In genomic region chr17:42866631-42867575, GRCh38 we compare ENCODE assay signal across 1 cellular context.
TF ChIP-seq lines count a peak whose summit lies in the region.

No MANE protein-coding gene starts in this region.

TF ChIP-seq in HepG2, 621 proteins besides CTCF, POLR2A, EP300 and RAD21 (continued from another document and continues in another):
- TF ChIP-seq RERE (CRISPR knock-in tag; IDR thresholded peaks at IDR 0.05; ENCODE audit: low read depth) (peak; percentile 79), AKNA (CRISPR knock-in tag; IDR thresholded peaks at IDR 0.05; ENCODE audit: borderline replicate concordance) (no peak), MYPOP (CRISPR knock-in tag; IDR thresholded peaks at IDR 0.05) (0 out of 2 replicates have a peak, but pooled peaks have one; percentile 21), STAG1 (CRISPR knock-in tag; IDR thresholded peaks at IDR 0.05) (no peak), BCLAF1 (IDR thresholded peaks at IDR 0.05) (no peak), ARHGAP35 (CRISPR knock-in tag; IDR thresholded peaks at IDR 0.05; ENCODE audit: borderline replicate concordance) (no peak), ZBTB40 (IDR thresholded peaks at IDR 0.05) (no peak), ZBTB40 (CRISPR knock-in tag; IDR thresholded peaks at IDR 0.05) (no peak; the same call in 1 of the 2 replicates), CEBPG (CRISPR knock-in tag; IDR thresholded peaks at IDR 0.05) (peak; percentile 57), NFIB (CRISPR knock-in tag; IDR thresholded peaks at IDR 0.05; ENCODE audit: borderline replicate concordance) (no peak), E2F2 (CRISPR knock-in tag; IDR thresholded peaks at IDR 0.05; ENCODE audit: borderline replicate concordance) (no peak), ZNF687 (CRISPR knock-in tag; IDR thresholded peaks at IDR 0.05) (peak; percentile 46), ZNF749 (CRISPR knock-in tag; IDR thresholded peaks at IDR 0.05; ENCODE audit: borderline replicate concordance) (no peak), SIX4 (CRISPR knock-in tag; IDR thresholded peaks at IDR 0.05) (peak; percentile 63; the same call in 1 of the 2 replicates), ZNF562 (CRISPR knock-in tag; IDR thresholded peaks at IDR 0.05; ENCODE audit: borderline replicate concordance) (no peak)
